ENCODE assay signal across 16 cellular contexts in genomic region chr6:110326609-110327008, GRCh38. TPM values are rescaled to one million over a fixed set of nuclear protein-coding genes. Genes with fewer than 3 reads are reported as not detected.
DNase-seq lines count a peak whose midpoint lies in the region; ATAC-seq and TF ChIP-seq lines count a peak whose summit lies in the region.
"Had no signal": no experiment of that assay in that cellular context is flagged by ENCODE, and none has a peak within 500 bp of the region (broad histone marks: within the 10 kb centered on the region; RNA-seq: fewer than 3 reads in every experiment).

No MANE protein-coding gene starts in this region.

- H3K9me3 ChIP-seq in lower lobe of right lung (no peaks in the 10 kb centered on the region), sigmoid colon (no peaks in the 10 kb centered on the region), SJCRH30 (replicated peaks) (no peaks in the 10 kb centered on the region), esophagus squamous epithelium (no peaks in the 10 kb centered on the region)

- no peak for TF ChIP-seq EP300 in sigmoid colon (IDR thresholded peaks at IDR 0.05)

- 65 to 83% methylated on average over 2 of the region's 2 CpGs for WGBS in sigmoid colon, 2 donors
- WGBS in esophagus squamous epithelium, 2 donors, result 86% methylated on average over 2 of the region's 2 CpGs

- intact Hi-C loops in lower lobe of right lung (cut with DNase I), result no loop called here
- intact Hi-C loops in sigmoid colon (cut with DNase I), result no loop called here
- intact Hi-C loops in esophagus squamous epithelium (cut with DNase I), result no loop called here

- H3K27ac ChIP-seq in caudate nucleus (ENCODE audit: low read depth, low read length) (peak overlapping the region; percentile 65), lower lobe of right lung (peak overlapping the region; percentile 11), sigmoid colon (peak overlapping the region; percentile 87 to 90 (median 89)), SJCRH30 (no peak overlapping the region), esophagus squamous epithelium (peak overlapping the region in 2 of 4 donors; percentile 1 to 33)
- H3K27ac ChIP-seq: C4-2B had no signal

- H3K36me3 ChIP-seq in H7 (replicated peaks; ENCODE audit: control insufficient read depth, insufficient read depth, low read length) (no peaks in the 10 kb centered on the region), lower lobe of right lung (no peaks in the 10 kb centered on the region), sigmoid colon (no peaks in the 10 kb centered on the region), SJCRH30 (no peaks in the 10 kb centered on the region), esophagus squamous epithelium (no peaks in the 10 kb centered on the region)

- no peak for TF ChIP-seq POLR2A in sigmoid colon (IDR thresholded peaks at IDR 0.05)
- TF ChIP-seq POLR2A in esophagus squamous epithelium (IDR thresholded peaks at IDR 0.05), result no peak
- TF ChIP-seq POLR2A in GM18505 (IDR thresholded peaks at IDR 0.05; ENCODE audit: borderline replicate concordance, extremely low read depth, insufficient read depth, insufficient read length), result no peak

- H3K4me1 ChIP-seq in lower lobe of right lung, result peaks cover 42% of the 10 kb centered on the region
- peaks cover 0 to 99% (median 97%) of the 10 kb centered on the region in 4 donors for H3K4me1 ChIP-seq in sigmoid colon
- H3K4me1 ChIP-seq in SJCRH30, result 0 out of 2 replicates have a peak, but pooled peaks cover 2% of the 10 kb centered on the region
- peaks cover 4 to 59% (median 15%) of the 10 kb centered on the region in 3 donors for H3K4me1 ChIP-seq in esophagus squamous epithelium

- H3K4me3 ChIP-seq in H7 (ENCODE audit: insufficient read depth, low read depth, low read length) (no peak overlapping the region), lower lobe of right lung (no peak overlapping the region), sigmoid colon (no peak overlapping the region), SJCRH30 (no peak overlapping the region), esophagus squamous epithelium (no peak overlapping the region)

- no peaks in the 10 kb centered on the region for H3K27me3 ChIP-seq in H7 (ENCODE audit: control insufficient read depth, insufficient read depth, low read length)
- H3K27me3 ChIP-seq in lower lobe of right lung (ENCODE audit: low read depth), result no peaks in the 10 kb centered on the region
- H3K27me3 ChIP-seq in sigmoid colon, result no peaks in the 10 kb centered on the region
- 0 out of 2 replicates have a peak, but pooled peaks cover 4% of the 10 kb centered on the region for H3K27me3 ChIP-seq in SJCRH30
- no peaks in the 10 kb centered on the region for H3K27me3 ChIP-seq in esophagus squamous epithelium

- TF ChIP-seq CTCF in lower lobe of right lung (IDR thresholded peaks at IDR 0.05), result no peak
- no peak for TF ChIP-seq CTCF in sigmoid colon (IDR thresholded peaks at IDR 0.05)
- TF ChIP-seq CTCF in esophagus squamous epithelium (IDR thresholded peaks at IDR 0.05), result no peak

- DNase-seq in H7 (peak; percentile 43), caudate nucleus (lab: John Stamatoyannopoulos, UW) (no peak), lower lobe of right lung (no peak), sigmoid colon (no peak), SJCRH30 (no peak), NCI-H510A (lab: John Stamatoyannopoulos, UW) (no peak), esophagus squamous epithelium (lab: John Stamatoyannopoulos, UW) (no peak)
- DNase-seq: GF-D8, HCEC 1CT, KG1, NCI-H1048, NCI-H2081 treated with DMSO at 0.1 percent for 48 hours, NCI-H526, SHP77 had no signal

- ATAC-seq in lower lobe of right lung (no peak), GM18505 (IDR thresholded peaks at IDR 0.05; ENCODE audit: unreplicated experiment) (no peak)

RNA-seq across cellular contexts. Expression of gene METTL24, which starts 31.5 kb away (rescaled TPM):
- total RNA-seq in H7 (2014; rRNA removed; shearing (Covaris generic)), result 0.41 and 0.69 TPM in 2 replicates
- total RNA-seq in lower lobe of right lung (2.8 TPM), sigmoid colon (10 to 100 TPM; 24.4 to 41.3 (median 39.9) TPM), esophagus squamous epithelium (1 to 10 TPM in 1 of 4 donors, under 1 TPM in 2, not detected in 1; 0.57 to 4.0 (median 0.83) TPM)
- under 1 TPM in 1 of 3 donors, not detected in 2; 0.76 TPM for polyA plus RNA-seq in sigmoid colon
- not detected in 2 replicates for total RNA-seq in SJCRH30 (2014; rRNA removed; shearing (Covaris generic))
